Comparison of ENCODE assay signal across 34 cellular contexts in genomic region chr5:68080282-68081050, GRCh38.
"Had no signal": no experiment of that assay in that cellular context is flagged by ENCODE, and none has a peak within 500 bp of the region (broad histone marks: within the 10 kb centered on the region; RNA-seq: fewer than 3 reads in every experiment).

No MANE protein-coding gene starts in this region.

- ATAC-seq: activated CD4-positive, alpha-beta T cell treated with anti-CD3 and anti-CD28 coated beads for 36 hours; activated CD8-positive, alpha-beta memory T cell treated with anti-CD3 and anti-CD28 coated beads, Interleukin-2, amount 10 ng/mL, durations not matched to agents 7 days and 5 days; activated CD8-positive, alpha-beta T cell treated with anti-CD3 and anti-CD28 coated beads, Interleukin-2, amount 10 ng/mL, durations not matched to agents 7 days and 5 days; activated naive CD4-positive, alpha-beta T cell treated with anti-CD3 and anti-CD28 coated beads, Interleukin-2, amount 50 U/mL, for 72 hours; activated T-cell treated with anti-CD3 and anti-CD28 coated beads, Interleukin-2, amount 50 U/mL, for 72 hours; T-helper 17 cell had no signal

- H3K27me3 Mint-ChIP-seq: activated CD4-positive, alpha-beta T cell treated with anti-CD3 and anti-CD28 coated beads, Interleukin-2, amount 10 ng/mL, durations not matched to agents 24 days and 14 days; activated naive CD4-positive, alpha-beta T cell treated with anti-CD3 and anti-CD28 coated beads, Interleukin-2, amount 10 ng/mL, durations not matched to agents 7 days and 5 days; activated naive CD8-positive, alpha-beta T cell treated with anti-CD3 and anti-CD28 coated beads, Interleukin-2, amount 10 ng/mL, durations not matched to agents 7 days and 5 days had no signal

- H3K4me1 ChIP-seq: ascending aorta, breast epithelium, colonic mucosa had no signal

- H3K9me3 Mint-ChIP-seq: activated CD4-positive, alpha-beta memory T cell treated with anti-CD3 and anti-CD28 coated beads for 36 hours; activated CD4-positive, alpha-beta T cell treated with anti-CD3 and anti-CD28 coated beads, Interleukin-2, amount 10 ng/mL, durations not matched to agents 24 days and 14 days; activated naive CD4-positive, alpha-beta T cell treated with anti-CD3 and anti-CD28 coated beads, Interleukin-2, amount 10 ng/mL, durations not matched to agents 7 days and 5 days; activated naive CD4-positive, alpha-beta T cell treated with anti-CD3 and anti-CD28 coated beads, Interleukin-2, amount 50 U/mL, for 72 hours; activated naive CD8-positive, alpha-beta T cell treated with anti-CD3 and anti-CD28 coated beads, Interleukin-2, amount 10 ng/mL, durations not matched to agents 7 days and 5 days; activated T-cell treated with anti-CD3 and anti-CD28 coated beads, Interleukin-2, amount 50 U/mL, for 24 hours; T-helper 2 cell treated with Interferon-gamma antibody and Interleukin-4, amounts not matched to agents 5 μg/mL and 100 μg/mL, for 36 hours had no signal

- H3K27me3 ChIP-seq: ascending aorta, breast epithelium, cardiac muscle cell, colonic mucosa had no signal

- H3K27ac Mint-ChIP-seq: activated CD4-positive, alpha-beta memory T cell treated with anti-CD3 and anti-CD28 coated beads for 36 hours; activated CD4-positive, alpha-beta T cell treated with anti-CD3 and anti-CD28 coated beads for 36 hours; activated CD4-positive, alpha-beta T cell treated with anti-CD3 and anti-CD28 coated beads, Interleukin-2, amount 10 ng/mL, durations not matched to agents 24 days and 14 days; activated CD8-positive, alpha-beta memory T cell treated with anti-CD3 and anti-CD28 coated beads, Interleukin-2, amount 10 ng/mL, durations not matched to agents 7 days and 5 days; activated CD8-positive, alpha-beta T cell treated with anti-CD3 and anti-CD28 coated beads, Interleukin-2, amount 10 ng/mL, durations not matched to agents 7 days and 5 days; activated naive CD4-positive, alpha-beta T cell treated with anti-CD3 and anti-CD28 coated beads, Interleukin-2, amount 10 ng/mL, durations not matched to agents 7 days and 5 days; activated naive CD4-positive, alpha-beta T cell treated with anti-CD3 and anti-CD28 coated beads, Interleukin-2, amount 50 U/mL, for 72 hours; activated naive CD8-positive, alpha-beta T cell treated with anti-CD3 and anti-CD28 coated beads, Interleukin-2, amount 10 ng/mL, durations not matched to agents 7 days and 5 days; activated T-cell treated with anti-CD3 and anti-CD28 coated beads, Interleukin-2, amount 50 U/mL, for 24 hours; activated T-cell treated with anti-CD3 and anti-CD28 coated beads, Interleukin-2, amount 50 U/mL, for 72 hours; brain; T-helper 17 cell; T-helper 2 cell treated with Interferon-gamma antibody and Interleukin-4, amounts not matched to agents 5 μg/mL and 100 μg/mL, for 36 hours had no signal

- H3K9me3 ChIP-seq: ascending aorta, breast epithelium, colonic mucosa had no signal

- H3K4me3 ChIP-seq: ascending aorta, breast epithelium, cardiac muscle cell, colonic mucosa had no signal

- H3K4me3 Mint-ChIP-seq: activated CD4-positive, alpha-beta memory T cell treated with anti-CD3 and anti-CD28 coated beads for 36 hours; activated CD4-positive, alpha-beta T cell treated with anti-CD3 and anti-CD28 coated beads for 36 hours; activated CD4-positive, alpha-beta T cell treated with anti-CD3 and anti-CD28 coated beads, Interleukin-2, amount 10 ng/mL, durations not matched to agents 24 days and 14 days; activated CD8-positive, alpha-beta memory T cell treated with anti-CD3 and anti-CD28 coated beads, Interleukin-2, amount 10 ng/mL, durations not matched to agents 7 days and 5 days; activated CD8-positive, alpha-beta T cell treated with anti-CD3 and anti-CD28 coated beads, Interleukin-2, amount 10 ng/mL, durations not matched to agents 7 days and 5 days; activated naive CD4-positive, alpha-beta T cell treated with anti-CD3 and anti-CD28 coated beads, Interleukin-2, amount 10 ng/mL, durations not matched to agents 7 days and 5 days; activated naive CD8-positive, alpha-beta T cell treated with anti-CD3 and anti-CD28 coated beads, Interleukin-2, amount 10 ng/mL, durations not matched to agents 7 days and 5 days; activated T-cell treated with anti-CD3 and anti-CD28 coated beads, Interleukin-2, amount 50 U/mL, for 24 hours; activated T-cell treated with anti-CD3 and anti-CD28 coated beads, Interleukin-2, amount 50 U/mL, for 72 hours; brain; T-helper 17 cell; T-helper 2 cell treated with Interferon-gamma antibody and Interleukin-4, amounts not matched to agents 5 μg/mL and 100 μg/mL, for 36 hours had no signal

- H3K36me3 ChIP-seq: ascending aorta, breast epithelium, cardiac muscle cell, colonic mucosa, WERI-Rb-1 had no signal

- H3K36me3 Mint-ChIP-seq: activated CD4-positive, alpha-beta memory T cell treated with anti-CD3 and anti-CD28 coated beads for 36 hours; activated CD8-positive, alpha-beta memory T cell treated with anti-CD3 and anti-CD28 coated beads, Interleukin-2, amount 10 ng/mL, durations not matched to agents 7 days and 5 days; activated naive CD4-positive, alpha-beta T cell treated with anti-CD3 and anti-CD28 coated beads, Interleukin-2, amount 10 ng/mL, durations not matched to agents 7 days and 5 days; activated naive CD4-positive, alpha-beta T cell treated with anti-CD3 and anti-CD28 coated beads, Interleukin-2, amount 50 U/mL, for 72 hours; activated naive CD8-positive, alpha-beta T cell treated with anti-CD3 and anti-CD28 coated beads, Interleukin-2, amount 10 ng/mL, durations not matched to agents 7 days and 5 days; brain had no signal

- FAIRE-seq: endometrium, endothelial cell of umbilical vein, frontal cortex had no signal

- DNase-seq: activated CD4-positive, alpha-beta memory T cell treated with anti-CD3 and anti-CD28 coated beads for 36 hours; activated CD4-positive, alpha-beta T cell treated with anti-CD3 and anti-CD28 coated beads for 36 hours; activated CD4-positive, alpha-beta T cell treated with anti-CD3 and anti-CD28 coated beads, Interleukin-2, amount 10 ng/mL, durations not matched to agents 24 days and 14 days; activated CD4-positive, CD25-positive, alpha-beta regulatory T cell; activated CD4-positive, CD25-positive, alpha-beta regulatory T cell treated with anti-CD3 and anti-CD28 coated beads, Interleukin-2, amount 50 U/mL, for 72 hours; activated CD8-positive, alpha-beta memory T cell treated with anti-CD3 and anti-CD28 coated beads, Interleukin-2, amount 10 ng/mL, durations not matched to agents 7 days and 5 days; activated CD8-positive, alpha-beta memory T cell treated with anti-CD3 and anti-CD28 coated beads, Interleukin-2, amount 50 U/mL, for 4 hours; activated CD8-positive, alpha-beta T cell treated with anti-CD3 and anti-CD28 coated beads, Interleukin-2, amount 10 ng/mL, durations not matched to agents 7 days and 5 days; activated gamma-delta T cell; activated naive CD4-positive, alpha-beta T cell; activated naive CD4-positive, alpha-beta T cell treated with anti-CD3 and anti-CD28 coated beads, Interleukin-2, amount 10 ng/mL, durations not matched to agents 7 days and 5 days; activated naive CD8-positive, alpha-beta T cell treated with anti-CD3 and anti-CD28 coated beads, Interleukin-2, amount 10 ng/mL, durations not matched to agents 7 days and 5 days; activated T-cell treated with anti-CD3 and anti-CD28 coated beads, Interleukin-2, amount 50 U/mL, for 24 hours; activated T-cell treated with anti-CD3 and anti-CD28 coated beads, Interleukin-2, amount 50 U/mL, for 72 hours; central memory CD4-positive, alpha-beta T cell; cerebellar nuclear complex; colonic mucosa; effector CD8-positive, alpha-beta T cell; foreskin fibroblast; head of caudate nucleus; T-helper 1 cell; T-helper 17 cell; T1000; WERI-Rb-1 had no signal

- H3K4me1 Mint-ChIP-seq: activated CD4-positive, alpha-beta T cell treated with anti-CD3 and anti-CD28 coated beads for 36 hours; activated CD4-positive, alpha-beta T cell treated with anti-CD3 and anti-CD28 coated beads, Interleukin-2, amount 10 ng/mL, durations not matched to agents 24 days and 14 days; activated CD8-positive, alpha-beta memory T cell treated with anti-CD3 and anti-CD28 coated beads, Interleukin-2, amount 10 ng/mL, durations not matched to agents 7 days and 5 days; activated naive CD4-positive, alpha-beta T cell treated with anti-CD3 and anti-CD28 coated beads, Interleukin-2, amount 10 ng/mL, durations not matched to agents 7 days and 5 days; activated naive CD8-positive, alpha-beta T cell treated with anti-CD3 and anti-CD28 coated beads, Interleukin-2, amount 10 ng/mL, durations not matched to agents 7 days and 5 days; brain; T-helper 17 cell had no signal

- H3K27ac ChIP-seq: ascending aorta, breast epithelium, cardiac muscle cell, colonic mucosa, epithelial cell of prostate, WERI-Rb-1 had no signal
